Comparison of ENCODE assay signal across 12 cellular contexts in the genomic region with DNA sequence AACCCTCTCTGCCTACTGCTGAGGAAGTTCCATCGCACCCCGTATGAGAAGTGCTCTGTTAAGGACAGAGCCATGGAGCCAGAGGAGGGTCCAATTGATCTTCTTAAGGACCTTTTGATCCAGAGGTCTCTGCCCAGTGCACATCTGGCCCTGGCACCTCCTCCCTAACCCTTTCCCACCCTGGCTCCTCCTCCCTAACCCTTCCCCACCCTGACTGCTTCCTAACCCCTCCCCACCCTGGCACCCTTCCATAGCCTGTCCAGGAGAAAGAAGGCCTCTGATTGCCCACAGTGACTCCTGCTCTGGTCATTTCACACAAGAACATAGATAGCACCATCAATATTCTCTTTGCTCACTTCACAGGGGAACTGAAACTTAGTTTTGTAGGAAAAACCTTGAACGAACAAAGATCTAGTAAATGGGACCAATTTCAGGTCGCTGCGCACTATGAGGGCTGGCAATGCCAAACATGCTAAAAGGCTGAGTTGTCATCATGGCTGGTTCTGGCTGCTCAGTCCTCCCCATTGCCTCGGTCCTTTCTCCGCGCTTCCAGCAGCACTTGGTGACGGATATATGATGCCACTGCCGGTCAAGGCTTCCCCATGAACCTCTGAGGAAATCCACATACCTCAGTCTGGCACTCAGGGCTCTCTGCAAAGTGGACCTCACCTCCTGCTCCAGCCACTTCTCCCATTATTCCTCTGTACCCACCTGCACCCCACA. TPM values are rescaled to one million over a fixed set of nuclear protein-coding genes. Genes with fewer than 3 reads are reported as not detected.
A peak's percentile ranks its signal among the peaks of the same experiment; 100 is the strongest.
DNase-seq lines count a peak whose midpoint lies in the region; ATAC-seq and TF ChIP-seq lines count a peak whose summit lies in the region.
"Had no signal": no experiment of that assay in that cellular context is flagged by ENCODE, and none has a peak within 500 bp of the region (broad histone marks: within the 10 kb centered on the region; RNA-seq: fewer than 3 reads in every experiment).

No MANE protein-coding gene starts in this region.

- TF ChIP-seq EP300 in tibial nerve (IDR thresholded peaks at IDR 0.05), result no peak
- TF ChIP-seq EP300 in suprapubic skin (IDR thresholded peaks at IDR 0.05), result no peak

- peaks cover 0 to 6% (median 0%) of the 10 kb centered on the region in 4 donors for H3K9me3 ChIP-seq in tibial nerve
- no peaks in the 10 kb centered on the region for H3K9me3 ChIP-seq in right atrium auricular region
- H3K9me3 ChIP-seq in suprapubic skin, result no peaks in the 10 kb centered on the region

- DNase-seq in GM23338 (ENCODE audit: low spot score) (no peak), neural crest cell (ENCODE audit: low read depth, low spot score) (no peak), DMS114 treated with DMSO at 0.1 percent for 48 hours (lab: John Stamatoyannopoulos, UW; ENCODE audit: unreplicated experiment) (no peak), tibial nerve (ENCODE audit: low spot score in 2 of 2) (no peak), right atrium auricular region (ENCODE audit: low spot score) (no peak), suprapubic skin (ENCODE audit: low spot score in 2 of 2) (no peak)
- DNase-seq: activated naive CD4-positive, alpha-beta T cell treated with Interleukin-2 at 50 U/mL for 16 hours; foreskin keratinocyte had no signal

- H3K79me2 ChIP-seq in GM23338 (replicated peaks; ENCODE audit: insufficient read depth), result no peaks in the 10 kb centered on the region

- ATAC-seq in GM18870 (IDR thresholded peaks at IDR 0.05; ENCODE audit: unreplicated experiment) (peak; percentile 49), GM23338 (no peak)
- ATAC-seq: foreskin keratinocyte had no signal

- H3K36me3 Mint-ChIP-seq in GM23338 (ENCODE audit: low read depth), result peaks cover 12% of the 10 kb centered on the region
- no peaks in the 10 kb centered on the region for H3K36me3 Mint-ChIP-seq in IgD-negative memory B cell
- H3K36me3 Mint-ChIP-seq in neural crest cell (ENCODE audit: low read depth), result peaks cover 2% of the 10 kb centered on the region
- H3K36me3 Mint-ChIP-seq: neural progenitor cell had no signal

- TF ChIP-seq POLR2A in tibial nerve (IDR thresholded peaks at IDR 0.05), result no peak
- no peak for TF ChIP-seq POLR2A in suprapubic skin (IDR thresholded peaks at IDR 0.05)

- H3K27ac ChIP-seq in GM23338 (ENCODE audit: low read depth) (no peak overlapping the region), tibial nerve (peak overlapping the region in 1 of 4 donors; percentile 52), right atrium auricular region (no peak overlapping the region), suprapubic skin (no peak overlapping the region)
- H3K27ac ChIP-seq: foreskin keratinocyte, neural progenitor cell, SK-N-MC had no signal

- no peak overlapping the region for H3K27ac Mint-ChIP-seq in GM23338
- H3K27ac Mint-ChIP-seq in IgD-negative memory B cell, result peak overlapping the region; percentile 85 to 98 (median 92)
- peak overlapping the region; percentile 69 for H3K27ac Mint-ChIP-seq in neural crest cell (ENCODE audit: unreplicated experiment)
- H3K27ac Mint-ChIP-seq: neural progenitor cell had no signal

- H3K4me1 Mint-ChIP-seq in GM23338 (peaks cover 14% of the 10 kb centered on the region), IgD-negative memory B cell (peaks cover 38 to 48% (median 46%) of the 10 kb centered on the region in 3 donors), neural crest cell (peaks cover 30% of the 10 kb centered on the region)

- no peak overlapping the region for H3K4me2 ChIP-seq in GM23338
- H3K4me2 ChIP-seq: neural progenitor cell had no signal

- no peaks in the 10 kb centered on the region for H3K9me2 ChIP-seq in GM23338 (ENCODE audit: insufficient read depth)

- peaks cover 9% of the 10 kb centered on the region for H3F3A ChIP-seq in GM23338 (replicated peaks; ENCODE audit: low read depth)

- H3K4me3 Mint-ChIP-seq in GM23338 (no peak overlapping the region), IgD-negative memory B cell (peak overlapping the region in 3 of 4 donors; percentile 57 to 84 (median 66)), neural crest cell (no peak overlapping the region)
- H3K4me3 Mint-ChIP-seq: neural progenitor cell had no signal

- H3K4me3 ChIP-seq in GM23338 (no peak overlapping the region), tibial nerve (no peak overlapping the region), right atrium auricular region (no peak overlapping the region), suprapubic skin (no peak overlapping the region)
- H3K4me3 ChIP-seq: neural progenitor cell, SK-N-MC had no signal

- peaks cover 7% of the 10 kb centered on the region; the same call in 1 of the 2 replicates for H3K36me3 ChIP-seq in GM23338 (ENCODE audit: insufficient read depth)
- H3K36me3 ChIP-seq in tibial nerve, result no peaks in the 10 kb centered on the region
- H3K36me3 ChIP-seq in right atrium auricular region, result no peaks in the 10 kb centered on the region
- H3K36me3 ChIP-seq in suprapubic skin, result no peaks in the 10 kb centered on the region
- H3K36me3 ChIP-seq: neural progenitor cell had no signal

- H3K27me3 ChIP-seq in GM23338 (ENCODE audit: insufficient read depth) (peaks cover 15% of the 10 kb centered on the region; the same call in 1 of the 2 replicates), tibial nerve (no peaks in the 10 kb centered on the region), right atrium auricular region (no peaks in the 10 kb centered on the region), suprapubic skin (no peaks in the 10 kb centered on the region)

- H3K4me1 ChIP-seq in GM23338 (ENCODE audit: insufficient read depth) (peaks cover 8% of the 10 kb centered on the region), tibial nerve (peaks cover 0 to 58% (median 16%) of the 10 kb centered on the region in 4 donors), right atrium auricular region (peaks cover 0 to 23% of the 10 kb centered on the region in 2 donors), suprapubic skin (peaks cover 39% of the 10 kb centered on the region)

- no peaks in the 10 kb centered on the region for H4K20me1 ChIP-seq in GM23338 (replicated peaks; ENCODE audit: insufficient read depth)

- H3K27me3 Mint-ChIP-seq in GM23338 (ENCODE audit: insufficient read depth, low read depth, poor library complexity) (peaks cover 17% of the 10 kb centered on the region), IgD-negative memory B cell (no peaks in the 10 kb centered on the region), neural crest cell (ENCODE audit: low read depth) (peaks cover 7% of the 10 kb centered on the region)

- TF ChIP-seq CTCF in GM23338 (conservative IDR thresholded peaks at IDR 0.05; ENCODE audit: low read depth in 2 of 2), result no peak
- TF ChIP-seq CTCF in neural crest cell (conservative IDR thresholded peaks at IDR 0.05), result no peak
- TF ChIP-seq CTCF in tibial nerve (IDR thresholded peaks at IDR 0.05), result no peak
- no peak for TF ChIP-seq CTCF in right atrium auricular region (IDR thresholded peaks at IDR 0.05)
- TF ChIP-seq CTCF in suprapubic skin (IDR thresholded peaks at IDR 0.05), result no peak

- 0 out of 2 replicates have a peak overlapping the region, but pooled peaks have one; percentile 28 for H2AFZ ChIP-seq in GM23338
- H2AFZ ChIP-seq: neural progenitor cell had no signal

- WGBS in tibial nerve, 2 donors, result 69 to 82% methylated on average over 10 of the region's 10 CpGs
- WGBS in suprapubic skin, result 87% methylated on average over 10 of the region's 10 CpGs

- peaks cover 13% of the 10 kb centered on the region for H3K9me3 Mint-ChIP-seq in GM23338
- H3K9me3 Mint-ChIP-seq in IgD-negative memory B cell, result peaks cover 0 to 6% (median 3%) of the 10 kb centered on the region in 3 donors
- H3K9me3 Mint-ChIP-seq in neural crest cell, result peaks cover 4% of the 10 kb centered on the region

RNA-seq across cellular contexts. Expression of gene PKDCC, which starts 49.2 kb away (rescaled TPM):
- total RNA-seq in GM23338 (2014; rRNA removed; shearing (Covaris generic)), result 32.8 and 44.8 TPM in 2 replicates
- polyA plus RNA-seq in GM23338 (2016; fragmentation: Nextera tagmentation; extraction: Ambion mirVana) (7.0 and 9.3 TPM in 2 replicates), IgD-negative memory B cell (not detected)
- total RNA-seq in neural crest cell (74.4 and 81.9 TPM in 2 replicates), tibial nerve (100 to 1,000 TPM; 155 to 328 (median 200) TPM), right atrium auricular region (100 to 1,000 TPM in 1 of 2 donors, 10 to 100 TPM in 1; 66.0 to 128 TPM), suprapubic skin (1 to 10 TPM; 2.5 to 8.5 (median 6.2) TPM)
- total RNA-seq: foreskin keratinocyte had no signal

Comparison
In these comparisons a context has a peak if more than half of its experiments do, and no peak if none do; other contexts are left out.
1. H3K4me3 Mint-ChIP-seq: peak in IgD-negative memory B cell (3 of 4); none in GM23338 (single experiment) and neural crest cell (single experiment).